In genomic region chr20:23357767-23358562, GRCh38 we compare ENCODE assay signal across 1 cellular context.
A peak's percentile ranks its signal among the peaks of the same experiment; 100 is the strongest.
TF ChIP-seq lines count a peak whose summit lies in the region.

No MANE protein-coding gene starts in this region.

TF ChIP-seq in A549, 52 proteins besides CTCF, POLR2A, EP300 and RAD21 (continued from another document):
- 0 out of 2 replicates have a peak, but pooled peaks have one; percentile 25 for TF ChIP-seq ATOH8 (CRISPR knock-in tag; IDR thresholded peaks at IDR 0.05; ENCODE audit: low read depth)
- TF ChIP-seq MAX (IDR thresholded peaks at IDR 0.05) = peak; percentile 92
- TF ChIP-seq KDM5A (IDR thresholded peaks at IDR 0.05) = no peak
- TF ChIP-seq RFX5 (IDR thresholded peaks at IDR 0.05) = no peak; the same call in none of the 2 replicates
- peak; percentile 98 for TF ChIP-seq USF2 (IDR thresholded peaks at IDR 0.05)
- peak; percentile 48; the same call in 1 of the 2 replicates for TF ChIP-seq PBX3 (IDR thresholded peaks at IDR 0.05)
- TF ChIP-seq SMC3 (IDR thresholded peaks at IDR 0.05) = no peak
- TF ChIP-seq FOSL2 (IDR thresholded peaks at IDR 0.05) = no peak
- no peak for TF ChIP-seq FOSL2 (CRISPR knock-in tag; IDR thresholded peaks at IDR 0.05)
- no peak for TF ChIP-seq HEYL (CRISPR knock-in tag; IDR thresholded peaks at IDR 0.05)
- TF ChIP-seq KDM1A (IDR thresholded peaks at IDR 0.05; ENCODE audit: low read depth) = no peak
- no peak for TF ChIP-seq ZFP36 (IDR thresholded peaks at IDR 0.05; ENCODE audit: borderline replicate concordance, partially characterized antibody)
- peak; percentile 21; the same call in 1 of the 3 replicates for TF ChIP-seq BCL3 (IDR thresholded peaks at IDR 0.05)
- peak; percentile 80 for TF ChIP-seq MYC (IDR thresholded peaks at IDR 0.05; ENCODE audit: borderline replicate concordance, low read length)
- no peak for TF ChIP-seq EHF (CRISPR knock-in tag; IDR thresholded peaks at IDR 0.05)
- TF ChIP-seq EHMT2 (IDR thresholded peaks at IDR 0.05; ENCODE audit: low read depth) = no peak
- no peak for TF ChIP-seq FOSB (CRISPR knock-in tag; IDR thresholded peaks at IDR 0.05)
- TF ChIP-seq RARB (CRISPR knock-in tag; IDR thresholded peaks at IDR 0.05) = no peak
- no peak for TF ChIP-seq JUNB (IDR thresholded peaks at IDR 0.05)
- no peak for TF ChIP-seq CHD4 (IDR thresholded peaks at IDR 0.05; ENCODE audit: borderline replicate concordance)
- no peak; the same call in 1 of the 2 replicates for TF ChIP-seq POLR2AphosphoS2 (conservative IDR thresholded peaks at IDR 0.05; ENCODE audit: low read length)
- TF ChIP-seq HOXB5 (CRISPR knock-in tag; IDR thresholded peaks at IDR 0.05) = no peak
- no peak for TF ChIP-seq ESRRA (IDR thresholded peaks at IDR 0.05; ENCODE audit: borderline replicate concordance, low read length)
- no peak for TF ChIP-seq SREBF2 (IDR thresholded peaks at IDR 0.05)
- no peak for TF ChIP-seq CHD2 (IDR thresholded peaks at IDR 0.05; ENCODE audit: low read length, partially characterized antibody)
- TF ChIP-seq CBX8 (IDR thresholded peaks at IDR 0.05) = no peak
- TF ChIP-seq HES2 (IDR thresholded peaks at IDR 0.05) = no peak
- TF ChIP-seq RNF2 (IDR thresholded peaks at IDR 0.05; ENCODE audit: borderline replicate concordance, low read depth) = no peak
